In the genomic region with DNA sequence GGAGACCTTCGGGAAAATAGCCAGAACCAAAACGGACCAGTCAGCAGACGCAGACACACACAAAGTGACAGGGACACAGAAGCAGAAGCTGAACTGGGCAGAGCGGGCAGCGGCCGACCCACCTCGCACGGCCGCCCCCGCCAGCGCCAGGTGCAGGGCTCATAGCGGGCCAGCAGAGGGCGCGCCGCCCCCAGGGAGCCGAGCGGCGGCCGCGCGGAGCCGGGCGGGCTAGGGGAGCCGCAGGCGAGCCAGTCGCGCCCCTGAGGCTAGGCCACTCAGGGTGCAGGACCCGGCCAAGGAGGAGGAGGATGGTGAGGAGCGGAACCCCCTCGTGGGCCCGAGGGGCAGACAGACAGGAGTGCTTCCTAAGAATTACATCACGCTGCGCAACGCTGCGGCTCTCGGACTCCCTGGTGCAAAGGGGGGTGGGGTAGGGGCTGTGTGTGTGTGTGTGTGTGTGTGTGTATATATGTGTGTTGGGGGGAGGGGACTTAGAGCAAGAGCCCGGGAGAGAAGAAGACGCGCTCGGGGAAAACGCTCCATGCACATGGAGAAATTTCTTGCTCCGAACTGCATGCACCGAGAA, we compare ENCODE assay signal across 8 cellular contexts. TPM values are rescaled to one million over a fixed set of nuclear protein-coding genes. Genes with fewer than 3 reads are reported as not detected.
DNase-seq lines count a peak whose midpoint lies in the region; ATAC-seq lines count a peak whose summit lies in the region.

No MANE protein-coding gene starts in this region.

- H3K9me3 ChIP-seq in mononuclear cell (ENCODE audit: low read depth, low read length) = no peaks in the 10 kb centered on the region

- ATAC-seq in HG03066 (IDR thresholded peaks at IDR 0.05; ENCODE audit: low read depth, unreplicated experiment) = peak; percentile 64

- H3K4me1 ChIP-seq in mononuclear cell (ENCODE audit: insufficient read depth, low read length) = peaks cover 37% of the 10 kb centered on the region

- H3K27me3 ChIP-seq in mononuclear cell (ENCODE audit: insufficient read depth, low read length) = peaks cover 38% of the 10 kb centered on the region

- H3K4me3 ChIP-seq in mononuclear cell (ENCODE audit: low read length) = peak overlapping the region; percentile 34

- DNase-seq in DMS79 treated with DMSO at 0.1 percent for 48 hours (lab: John Stamatoyannopoulos, UW) (peak; percentile 19), DMS79 (lab: John Stamatoyannopoulos, UW) (no peak), NCI-H526 treated with DMSO at 0.1 percent for 48 hours (lab: John Stamatoyannopoulos, UW) (peak; percentile 38), epidermal melanocyte (ENCODE audit: insufficient read length, low spot score) (peak; percentile 31)
- DNase-seq in activated CD8-positive, alpha-beta memory T cell treated with anti-CD3 and anti-CD28 coated beads for 24 hours = peak; percentile 92
- peak; percentile 83 for DNase-seq in stimulated activated CD8-positive, alpha-beta memory T cell treated with anti-CD3 and anti-CD28 coated beads, Interleukin-4, amount 100 ng/mL, for 48 hours

RNA-seq across cellular contexts. Expression of a gene that starts 0.9 kb away (rescaled TPM):
- total RNA-seq in mononuclear cell = 12.0 TPM
